16 cellular contexts compared by ENCODE assay signal in genomic region chr12:24750263-24750662, GRCh38.
"Had no signal": no experiment of that assay in that cellular context is flagged by ENCODE, and none has a peak within 500 bp of the region (broad histone marks: within the 10 kb centered on the region; RNA-seq: fewer than 3 reads in every experiment).

No MANE protein-coding gene starts in this region.

- DNase-seq: activated gamma-delta T cell treated with Interleukin-2 at 50 U/mL for 16 hours; activated naive CD8-positive, alpha-beta T cell treated with anti-CD3 and anti-CD28 coated beads for 36 hours; activated T-cell treated with anti-CD3 and anti-CD28 coated beads for 4 hours; effector CD4-positive, alpha-beta T cell; foreskin melanocyte; heart right ventricle; kidney; left ventricle myocardium inferior; retina; T-helper 9 cell; tibial artery had no signal

- H3K4me1 ChIP-seq: ascending aorta, heart right ventricle, left ventricle myocardium inferior, tibial artery, vagina had no signal

- H3K27me3 Mint-ChIP-seq: memory B cell had no signal

- H3K4me3 ChIP-seq: ascending aorta, cardiac muscle cell, heart right ventricle, left ventricle myocardium inferior, skin epidermis, tibial artery, vagina had no signal

- H3K27me3 ChIP-seq: ascending aorta, cardiac muscle cell, heart right ventricle, tibial artery, vagina had no signal

- H3K9me3 Mint-ChIP-seq: activated naive CD8-positive, alpha-beta T cell treated with anti-CD3 and anti-CD28 coated beads for 36 hours; memory B cell had no signal

- H3K36me3 ChIP-seq: ascending aorta, cardiac muscle cell, heart right ventricle, left ventricle myocardium inferior, tibial artery, vagina had no signal

- H3K27ac ChIP-seq: ascending aorta, cardiac muscle cell, heart right ventricle, left ventricle myocardium inferior, skin epidermis, tibial artery, vagina had no signal

- H3K9me3 ChIP-seq: ascending aorta, heart right ventricle, left ventricle myocardium inferior, tibial artery, vagina had no signal

- ATAC-seq: heart right ventricle had no signal

- H3K4me3 Mint-ChIP-seq: activated naive CD8-positive, alpha-beta T cell treated with anti-CD3 and anti-CD28 coated beads for 36 hours; memory B cell had no signal

- H3K4me1 Mint-ChIP-seq: memory B cell had no signal

- H3K36me3 Mint-ChIP-seq: activated naive CD8-positive, alpha-beta T cell treated with anti-CD3 and anti-CD28 coated beads for 36 hours; memory B cell had no signal

- H3K27ac Mint-ChIP-seq: activated naive CD8-positive, alpha-beta T cell treated with anti-CD3 and anti-CD28 coated beads for 36 hours; memory B cell had no signal
